In genomic region chr1:31296486-31297272, GRCh38 we compare ENCODE assay signal across 8 cellular contexts. TPM values are rescaled to one million over a fixed set of nuclear protein-coding genes. Genes with fewer than 3 reads are reported as not detected.
DNase-seq lines count a peak whose midpoint lies in the region; ATAC-seq and TF ChIP-seq lines count a peak whose summit lies in the region.

TSS of gene SNRNP40 (minus strand) at chr1:31296788. CDS start at chr1:31296751, 37 bp downstream.
TSS of gene ZCCHC17 (plus strand) at chr1:31297032. CDS start at chr1:31310099, 13,067 bp downstream.

- no peak for TF ChIP-seq CTCF in AG04450 (IDR thresholded peaks at IDR 0.05; ENCODE audit: low read depth, low read length)
- no peak for TF ChIP-seq CTCF in WI38 (IDR thresholded peaks at IDR 0.05; ENCODE audit: low read depth, low read length)
- TF ChIP-seq CTCF in spleen (IDR thresholded peaks at IDR 0.05 in 8 of 11, conservative IDR thresholded peaks at IDR 0.05 in 3 of 11), result peak in 5 of 11 experiments; percentile 20 to 46 (median 30)

- H3K36me3 ChIP-seq in spleen, result peaks cover 0 to 35% (median 21%) of the 10 kb centered on the region in 6 donors

- peak; percentile 11 to 87 (median 31) for TF ChIP-seq POLR2A in spleen (IDR thresholded peaks at IDR 0.05)

- peaks cover 0 to 5% (median 2%) of the 10 kb centered on the region in 3 donors for H3K27me3 Mint-ChIP-seq in immature natural killer cell (ENCODE audit: low read depth in 3 of 3)

- intact Hi-C loops in spleen (cut with DNase I; ENCODE audit: low total_unique reads), result no loop called here

- H3K4me1 ChIP-seq in spleen, result peaks cover 13 to 70% (median 47%) of the 10 kb centered on the region in 6 donors

- H3K4me3 ChIP-seq in AG04450 (ENCODE audit: low read depth, low read length) (peak within 1 kb of the TSS; percentile 97), WI38 (ENCODE audit: low read depth, low read length) (peak within 1 kb of the TSS; percentile 97), spleen (peak within 1 kb of the TSS; percentile 79 to 99 (median 90))

- peaks cover 8 to 36% of the 10 kb centered on the region in 2 donors for H3K4me1 Mint-ChIP-seq in immature natural killer cell

- ATAC-seq in GM18873 (IDR thresholded peaks at IDR 0.05; ENCODE audit: low FRiP score, unreplicated experiment) (peak; percentile 94), HG03139 (IDR thresholded peaks at IDR 0.05; ENCODE audit: unreplicated experiment) (peak; percentile 94)

- H3K27me3 ChIP-seq in AG04450 (ENCODE audit: control insufficient read depth, insufficient read depth, low read length) (no peaks in the 10 kb centered on the region), spleen (replicated peaks in 1 of 7) (no peaks in the 10 kb centered on the region)

- no peak within 1 kb of the TSS for H3K4me3 Mint-ChIP-seq in immature natural killer cell

- CTCF ChIA-PET in AG04450 (lab: Charles Lee), result interaction anchor here (1.0 to 2.5 kb wide), 5 partner anchors 10 to 125 kb away, joined by 3 to 13 read pairs (median 4); no protein-coding TSS in a partner anchor

- POLR2A ChIA-PET in AG04450 (lab: Yijun Ruan, JAX), result interaction anchor here (0.6 to 2.4 kb wide), 9 partner anchors 9 to 253 kb away, joined by 3 to 22 read pairs (median 3); no protein-coding TSS in a partner anchor

- no peaks in the 10 kb centered on the region for H3K9me3 ChIP-seq in AG04450 (ENCODE audit: control insufficient read depth, insufficient read depth, low read length)
- no peaks in the 10 kb centered on the region for H3K9me3 ChIP-seq in spleen

- peak within 1 kb of the TSS; percentile 86 for H3K27ac ChIP-seq in AG04450 (ENCODE audit: low read depth, low read length)
- H3K27ac ChIP-seq in caudate nucleus (ENCODE audit: low read depth, low read length), result peak within 1 kb of the TSS; percentile 78
- H3K27ac ChIP-seq in spleen, result peak within 1 kb of the TSS; percentile 85 to 96 (median 92)

- H3K9me3 Mint-ChIP-seq in immature natural killer cell, result peaks cover 0 to 2% (median 0%) of the 10 kb centered on the region in 6 donors

- WGBS in spleen, 5 donors, result 0 to 1% (median 0%) methylated on average over 45 to 53 of the region's 53 CpGs

- H3K27ac Mint-ChIP-seq in immature natural killer cell, result peak within 1 kb of the TSS in 1 of 6 donors; percentile 83

- DNase-seq in AG04450 (ENCODE audit: low read depth, low spot score), result peak; percentile 95
- peak; percentile 99 for DNase-seq in NCI-H2227 (lab: John Stamatoyannopoulos, UW; ENCODE audit: unreplicated experiment)
- peak; percentile 64 to 99 (median 95) for DNase-seq in caudate nucleus (lab: John Stamatoyannopoulos, UW)
- peak; percentile 97 to 98 (median 98) for DNase-seq in immature natural killer cell
- peak; percentile 95 for DNase-seq in spleen

- H3K36me3 Mint-ChIP-seq in immature natural killer cell, result peaks cover 4 to 19% (median 17%) of the 10 kb centered on the region in 3 donors

RNA-seq across cellular contexts. Expression of gene SNRNP40, which starts in this region (rescaled TPM):
- 53.1 and 54.3 TPM in 2 replicates for polyA plus RNA-seq in AG04450 (2011; rRNA removed)
- polyA minus RNA-seq in AG04450 (2011; rRNA and poly(A)+ RNA removed), result 72.5 and 83.4 TPM in 2 replicates
- 100 to 1,000 TPM in 2 of 3 donors, 10 to 100 TPM in 1; 80.7 to 150 (median 101) TPM for polyA plus RNA-seq in immature natural killer cell
- 10 to 100 TPM; 38.8 to 53.0 (median 44.8) TPM for total RNA-seq in spleen
- polyA plus RNA-seq in spleen, result 10 to 100 TPM; 21.4 to 37.5 (median 29.6) TPM

RNA-seq across cellular contexts. Expression of gene ZCCHC17, which starts in this region (rescaled TPM):
- polyA plus RNA-seq in AG04450 (2011; rRNA removed), result 57.1 and 72.9 TPM in 2 replicates
- 20.5 and 20.7 TPM in 2 replicates for polyA minus RNA-seq in AG04450 (2011; rRNA and poly(A)+ RNA removed)
- polyA plus RNA-seq in immature natural killer cell, result 100 to 1,000 TPM in 1 of 3 donors, 10 to 100 TPM in 2; 72.0 to 133 (median 74.1) TPM
- total RNA-seq in spleen, result 10 to 100 TPM; 16.1 to 23.7 (median 18.2) TPM
- polyA plus RNA-seq in spleen, result 10 to 100 TPM; 24.1 to 31.7 (median 29.8) TPM

Comparison
In these comparisons a context has a peak if more than half of its experiments do, and no peak if none do; other contexts are left out.
1. Peak in every context shown above with its lines: DNase-seq, ATAC-seq, H3K4me3 ChIP-seq and H3K27ac ChIP-seq.